In the genomic region with DNA sequence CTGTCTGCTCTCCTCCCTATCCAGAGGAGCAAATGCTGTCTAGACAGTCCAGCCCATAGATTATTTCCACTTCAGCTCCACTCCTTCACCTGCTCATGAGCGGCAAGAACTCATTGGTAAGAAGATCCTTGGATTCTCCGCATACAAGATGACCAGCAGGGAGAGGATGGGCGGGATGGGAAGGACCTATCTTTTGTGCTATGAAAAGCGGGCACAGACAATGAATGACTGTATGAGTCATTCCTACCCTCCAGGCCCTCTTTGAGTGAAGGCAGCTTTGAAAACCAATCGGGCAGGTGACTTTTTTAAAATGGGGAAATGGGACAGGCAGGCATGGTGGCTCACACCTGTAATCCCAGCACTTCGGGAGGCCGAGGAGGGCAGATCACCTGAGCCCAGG, we compare ENCODE assay signal across 15 cellular contexts. TPM values are rescaled to one million over a fixed set of nuclear protein-coding genes. Genes with fewer than 3 reads are reported as not detected.
"Had no signal": no experiment of that assay in that cellular context is flagged by ENCODE, and none has a peak within 500 bp of the region (broad histone marks: within the 10 kb centered on the region; RNA-seq: fewer than 3 reads in every experiment).

No MANE protein-coding gene starts in this region.

- H3K36me3 ChIP-seq: ascending aorta, gastroesophageal sphincter, tibial nerve, vagina had no signal

- H3K27me3 ChIP-seq: ascending aorta, gastroesophageal sphincter, tibial nerve, vagina had no signal

- H3K4me3 ChIP-seq: ascending aorta, gastroesophageal sphincter, tibial nerve, vagina had no signal

- H3K27ac ChIP-seq: ascending aorta, gastroesophageal sphincter, tibial nerve, vagina had no signal

- ATAC-seq: gastroesophageal sphincter; left ventricle myocardium superior; stimulated activated naive CD8-positive, alpha-beta T cell treated with anti-CD3 and anti-CD28 coated beads, Interleukin-15, Interleukin-2, amounts not matched to agents 100 U/mL and 50 U/mL, for 24 hours had no signal

- H3K4me1 ChIP-seq: ascending aorta, gastroesophageal sphincter, tibial nerve, vagina had no signal

- DNase-seq: activated CD4-positive, alpha-beta T cell treated with anti-CD3 and anti-CD28 coated beads, Interleukin-2, amount 50 U/mL, for 4 hours; activated gamma-delta T cell; cerebellar nuclear complex; cortex of kidney; left ventricle myocardium superior; nephron progenitor cell; retina; stimulated activated naive CD8-positive, alpha-beta T cell treated with anti-CD3 and anti-CD28 coated beads, Interleukin-15, Interleukin-2, amounts not matched to agents 100 U/mL and 50 U/mL, for 24 hours; substantia nigra had no signal

- H3K9me3 ChIP-seq: ascending aorta, vagina had no signal

RNA-seq across cellular contexts. Expression of gene SMIM23, which starts 49.4 kb away (rescaled TPM):
- polyA plus RNA-seq: adipose tissue, esophagus had no signal
